Comparison of ENCODE assay signal across 8 cellular contexts in genomic region chr16:30585400-30586191, GRCh38. TPM values are rescaled to one million over a fixed set of nuclear protein-coding genes. Genes with fewer than 3 reads are reported as not detected.
DNase-seq lines count a peak whose midpoint lies in the region; ATAC-seq and TF ChIP-seq lines count a peak whose summit lies in the region.

TSS of gene ZNF785 (minus strand) at chr16:30585697. CDS start at chr16:30585611, 86 bp downstream.

- no peaks in the 10 kb centered on the region; the same call in 1 of the 2 replicates for H4K20me1 ChIP-seq in PC-9 (ENCODE audit: insufficient read depth)

- in situ Hi-C loops in Caki2 (cut with HindIII; ENCODE audit: low pct_unique_long_range_greater_than_20kb, low sequenced_read_pairs): no loop called here

- TSS peak; percentile 56 for BruUV-seq in PC-9 (replicated peaks; lab: Mats Ljungman, UMichigan)

- peaks cover 13% of the 10 kb centered on the region; the same call in 1 of the 2 replicates for H3F3A ChIP-seq in PC-9 (ENCODE audit: insufficient read depth, low read depth)

- CTCF ChIA-PET in PC-9 (lab: Charles Lee): no interaction called here

- intact Hi-C loops in PC-9 (cut with micrococcal nuclease; ENCODE audit: unreplicated experiment): loop anchor here (1.0 to 2.0 kb wide), 4 partner anchors 14 to 73 kb away; partner anchors contain the start of genes FBRS, ZNF688 and ZNF764
- intact Hi-C loops in esophagus muscularis mucosa (cut with DNase I): no loop called here

- H3K4me3 ChIP-seq in HUES6 (ENCODE audit: low read depth, low read length) (peak within 1 kb of the TSS; percentile 83), PC-9 (peak within 1 kb of the TSS; percentile 89), esophagus muscularis mucosa (peak within 1 kb of the TSS; percentile 69 to 90 (median 84)), muscle layer of colon (ENCODE audit: low read depth in 1 of 2, low read length in 2 of 2) (peak within 1 kb of the TSS; percentile 47 to 96)

- peak within 1 kb of the TSS; percentile 90 for H3K4me3 Mint-ChIP-seq in activated T-cell treated with anti-CD3 and anti-CD28 coated beads, Interleukin-2, amount 50 U/mL, for 4 hours

- H3K36me3 ChIP-seq in HUES6 (ENCODE audit: control insufficient read depth, insufficient read depth, low read length) (peaks cover 34% of the 10 kb centered on the region), PC-9 (ENCODE audit: low read depth) (0 out of 2 replicates have a peak, but pooled peaks cover 7% of the 10 kb centered on the region), esophagus muscularis mucosa (peaks cover 18 to 36% (median 31%) of the 10 kb centered on the region in 4 donors), muscle layer of colon (ENCODE audit: insufficient read depth, low read length) (peaks cover 18% of the 10 kb centered on the region)

- TF ChIP-seq POLR2A in esophagus muscularis mucosa (IDR thresholded peaks at IDR 0.05; ENCODE audit: low read depth): no peak

- POLR2A ChIA-PET in PC-9 (lab: Charles Lee; ENCODE audit: unreplicated experiment): interaction anchor here (0.7 to 1.0 kb wide), 3 partner anchors 25 to 143 kb away, joined by 3 to 7 read pairs (median 6); partner anchors contain the start of gene ZNF764

- peak; percentile 96 for DNase-seq in Caki2 (ENCODE audit: low read depth)
- DNase-seq in PC-9: peak; percentile 97 to 98
- peak; percentile 88 for DNase-seq in activated T-cell treated with anti-CD3 and anti-CD28 coated beads, Interleukin-2, amount 50 U/mL, for 4 hours
- DNase-seq in esophagus muscularis mucosa (ENCODE audit: extremely low spot score): peak; percentile 99
- peak; percentile 76 to 79 for DNase-seq in stimulated activated CD8-positive, alpha-beta memory T cell treated with anti-CD3 and anti-CD28 coated beads, Interleukin-7, amount 100 ng/mL, for 1 hour (ENCODE audit: low read depth in 2 of 2)

- H3K9me3 Mint-ChIP-seq in activated T-cell treated with anti-CD3 and anti-CD28 coated beads, Interleukin-2, amount 50 U/mL, for 4 hours: no peaks in the 10 kb centered on the region

- TF ChIP-seq CTCF in PC-9 (conservative IDR thresholded peaks at IDR 0.05) (peak; percentile 46), esophagus muscularis mucosa (IDR thresholded peaks at IDR 0.05) (peak; percentile 17 to 40 (median 32))

- H3K4me1 Mint-ChIP-seq in activated T-cell treated with anti-CD3 and anti-CD28 coated beads, Interleukin-2, amount 50 U/mL, for 4 hours (ENCODE audit: low read depth): peaks cover 24% of the 10 kb centered on the region

- H3K9ac ChIP-seq in HUES6 (ENCODE audit: low read length) (peak within 1 kb of the TSS; percentile 87), muscle layer of colon (ENCODE audit: low read length) (peak within 1 kb of the TSS; percentile 71)

- H3K27ac ChIP-seq in HUES6 (ENCODE audit: low read depth, low read length): peak within 1 kb of the TSS; percentile 76
- peak within 1 kb of the TSS; percentile 57 for H3K27ac ChIP-seq in PC-9
- H3K27ac ChIP-seq in esophagus muscularis mucosa (replicated peaks in 1 of 4): peak within 1 kb of the TSS; percentile 91 to 97 (median 96)
- H3K27ac ChIP-seq in muscle layer of colon (ENCODE audit: low read depth, low read length): peak within 1 kb of the TSS; percentile 83

- H3K9me3 ChIP-seq in HUES6 (ENCODE audit: control insufficient read depth, insufficient read depth, low read depth, low read length): no peaks in the 10 kb centered on the region
- no peaks in the 10 kb centered on the region for H3K9me3 ChIP-seq in PC-9 (ENCODE audit: insufficient read depth, low read depth)
- no peaks in the 10 kb centered on the region for H3K9me3 ChIP-seq in esophagus muscularis mucosa
- no peaks in the 10 kb centered on the region for H3K9me3 ChIP-seq in muscle layer of colon (ENCODE audit: low read length)

- peaks cover 51% of the 10 kb centered on the region for H3K79me2 ChIP-seq in PC-9 (ENCODE audit: low read depth)

- WGBS in esophagus muscularis mucosa: under 1% methylated on average over 34 of the region's 50 CpGs

- H3K9me2 ChIP-seq in PC-9 (ENCODE audit: insufficient read depth): no peaks in the 10 kb centered on the region

- H3K4me1 ChIP-seq in HUES6 (ENCODE audit: control insufficient read depth, insufficient read depth, low read length): no peaks in the 10 kb centered on the region
- H3K4me1 ChIP-seq in PC-9 (replicated peaks; ENCODE audit: insufficient read depth): peaks cover 12% of the 10 kb centered on the region; the same call in 1 of the 2 replicates
- peaks cover 15 to 60% (median 41%) of the 10 kb centered on the region in 4 donors for H3K4me1 ChIP-seq in esophagus muscularis mucosa
- peaks cover 20% of the 10 kb centered on the region for H3K4me1 ChIP-seq in muscle layer of colon (ENCODE audit: insufficient read depth, low read length)

- no peak for TF ChIP-seq EP300 in esophagus muscularis mucosa (IDR thresholded peaks at IDR 0.05)

- peak within 1 kb of the TSS; percentile 95 for H3K4me2 ChIP-seq in PC-9

- H3K36me3 Mint-ChIP-seq in activated T-cell treated with anti-CD3 and anti-CD28 coated beads, Interleukin-2, amount 50 U/mL, for 4 hours (ENCODE audit: insufficient read depth): peaks cover 7% of the 10 kb centered on the region

- peak within 1 kb of the TSS; percentile 97 for H2AFZ ChIP-seq in PC-9

- H3K27me3 ChIP-seq in HUES6 (ENCODE audit: control insufficient read depth, insufficient read depth, low read length) (no peaks in the 10 kb centered on the region), PC-9 (ENCODE audit: insufficient read depth, low read depth) (no peaks in the 10 kb centered on the region), esophagus muscularis mucosa (no peaks in the 10 kb centered on the region), muscle layer of colon (ENCODE audit: control insufficient read depth in 1 of 2, insufficient read depth in 2 of 2, low read length in 2 of 2) (no peaks in the 10 kb centered on the region)

- no peaks in the 10 kb centered on the region for H3K27me3 Mint-ChIP-seq in activated T-cell treated with anti-CD3 and anti-CD28 coated beads, Interleukin-2, amount 50 U/mL, for 4 hours (ENCODE audit: low read depth)

- peak; percentile 84 for ATAC-seq in GM21381 (IDR thresholded peaks at IDR 0.05; ENCODE audit: unreplicated experiment)
- peak; percentile 97 to 98 for ATAC-seq in activated T-cell treated with anti-CD3 and anti-CD28 coated beads, Interleukin-2, amount 50 U/mL, for 4 hours

RNA-seq across cellular contexts. Expression of gene ZNF785, which starts in this region (rescaled TPM):
- total RNA-seq in Caki2 (2014; rRNA removed; shearing (Covaris generic); ENCODE audit: low replicate concordance): 2.8 and 7.6 TPM in 2 replicates
- total RNA-seq in PC-9 (2021) (30.9 and 39.8 TPM in 2 replicates), esophagus muscularis mucosa (10 to 100 TPM in 1 of 4 donors, 1 to 10 TPM in 3; 6.8 to 10.9 (median 7.3) TPM)
- 1 to 10 TPM; 4.7 to 9.5 (median 6.8) TPM for total RNA-seq in activated T-cell treated with anti-CD3 and anti-CD28 coated beads, Interleukin-2, amount 50 U/mL, for 4 hours

Comparison
In these comparisons a context has a peak if more than half of its experiments do, and no peak if none do; other contexts are left out.
1. Peak in every context shown above with its lines: DNase-seq, ATAC-seq, H3K4me3 ChIP-seq and H3K27ac ChIP-seq.